28 cellular contexts compared by ENCODE assay signal in genomic region chr2:118479020-118479419, GRCh38.
A peak's percentile ranks its signal among the peaks of the same experiment; 100 is the strongest.
DNase-seq lines count a peak whose midpoint lies in the region; ATAC-seq, FAIRE-seq and TF ChIP-seq lines count a peak whose summit lies in the region.
"Had no signal": no experiment of that assay in that cellular context is flagged by ENCODE, and none has a peak within 500 bp of the region (broad histone marks: within the 10 kb centered on the region; RNA-seq: fewer than 3 reads in every experiment).

No MANE protein-coding gene starts in this region.

- BruUV-seq in mammary epithelial cell (replicated peaks; lab: Mats Ljungman, UMichigan) = no TSS peak

- H3K27me3 Mint-ChIP-seq in endodermal cell (ENCODE audit: insufficient read depth) = peaks cover 82% of the 10 kb centered on the region
- peaks cover 3 to 25% of the 10 kb centered on the region in 2 donors for H3K27me3 Mint-ChIP-seq in stimulated activated naive B cell treated with anti-CD40 and anti-IgM and Interleukin-4, amounts not matched to agents 10 μg/mL and 1 μg/mL and 100 μg/mL, for 72 hours
- H3K27me3 Mint-ChIP-seq: CD8-positive, alpha-beta memory T cell had no signal

- H3K4me1 ChIP-seq in mammary epithelial cell (ENCODE audit: insufficient read depth, low read length) (peaks cover 13% of the 10 kb centered on the region), breast epithelium (no peaks in the 10 kb centered on the region), endodermal cell (ENCODE audit: control insufficient read depth, insufficient read depth, low read length) (peaks cover 8% of the 10 kb centered on the region)
- H3K4me1 ChIP-seq: A549; BLaER1 treated with 17β-estradiol and CSF1 and Interleukin-3, amounts not matched to agents 10 nM and 100 nM had no signal

- no peaks in the 10 kb centered on the region for H3K9me3 Mint-ChIP-seq in endodermal cell
- H3K9me3 Mint-ChIP-seq in stimulated activated naive B cell treated with anti-CD40 and anti-IgM and Interleukin-4, amounts not matched to agents 10 μg/mL and 1 μg/mL and 100 μg/mL, for 72 hours = no peaks in the 10 kb centered on the region
- H3K9me3 Mint-ChIP-seq: CD4-positive, alpha-beta T cell; CD8-positive, alpha-beta memory T cell had no signal

- H3K79me2 ChIP-seq in mammary epithelial cell (ENCODE audit: insufficient read depth, low read length) = no peaks in the 10 kb centered on the region

- H3K4me3 Mint-ChIP-seq in endodermal cell = no peak overlapping the region
- no peak overlapping the region for H3K4me3 Mint-ChIP-seq in stimulated activated naive B cell treated with anti-CD40 and anti-IgM and Interleukin-4, amounts not matched to agents 10 μg/mL and 1 μg/mL and 100 μg/mL, for 72 hours
- H3K4me3 Mint-ChIP-seq: B cell; CD4-positive, alpha-beta T cell; CD8-positive, alpha-beta memory T cell had no signal

- H3K27me3 ChIP-seq in mammary epithelial cell (ENCODE audit: insufficient read depth, low read length) (no peaks in the 10 kb centered on the region), breast epithelium (peaks cover 0 to 5% of the 10 kb centered on the region in 2 donors), bronchial epithelial cell (ENCODE audit: control insufficient read depth, insufficient read depth, low read length) (no peaks in the 10 kb centered on the region), endodermal cell (ENCODE audit: control insufficient read depth, insufficient read depth, low read length, poor library complexity, severe bottlenecking) (peaks cover 89% of the 10 kb centered on the region)
- H3K27me3 ChIP-seq: BLaER1 treated with 17β-estradiol and CSF1 and Interleukin-3, amounts not matched to agents 10 nM and 100 nM had no signal

- H4K20me1 ChIP-seq in mammary epithelial cell (ENCODE audit: insufficient read depth, low read length) = no peaks in the 10 kb centered on the region
- H4K20me1 ChIP-seq: BLaER1 treated with 17β-estradiol and CSF1 and Interleukin-3, amounts not matched to agents 10 nM and 100 nM had no signal

- no peaks in the 10 kb centered on the region for H3K9me3 ChIP-seq in mammary epithelial cell (replicated peaks; ENCODE audit: insufficient read depth, low read length)
- no peaks in the 10 kb centered on the region for H3K9me3 ChIP-seq in breast epithelium
- H3K9me3 ChIP-seq in endodermal cell (ENCODE audit: control insufficient read depth, low read length) = no peaks in the 10 kb centered on the region
- H3K9me3 ChIP-seq: A549; BLaER1 treated with 17β-estradiol and CSF1 and Interleukin-3, amounts not matched to agents 10 nM and 100 nM had no signal

- DNase-seq in mammary epithelial cell (no peak), breast epithelium (ENCODE audit: low spot score in 2 of 2) (no peak), bronchial epithelial cell (ENCODE audit: low read depth) (peak; percentile 29), endodermal cell (peak; percentile 24), epithelial cell of prostate (ENCODE audit: low read depth, low spot score) (peak; percentile 20), NCI-H446 treated with DMSO at 0.1 percent for 48 hours (lab: John Stamatoyannopoulos, UW) (no peak)
- no peak for DNase-seq in stimulated activated naive B cell treated with anti-CD40 and anti-IgM and Interleukin-4, amounts not matched to agents 10 μg/mL and 1 μg/mL and 100 μg/mL, for 72 hours
- DNase-seq: AML-193; CD4-positive, alpha-beta T cell; CD8-positive, alpha-beta memory T cell; COR-L47; DMS 273 treated with DMSO at 0.1 percent for 48 hours; DMS153; DMS53; DMS79; DND-41; EL; GDM1 had no signal

- H3K9ac ChIP-seq in mammary epithelial cell (ENCODE audit: insufficient read depth, low read length) (no peak overlapping the region), endodermal cell (ENCODE audit: extremely low read depth, low read length, poor library complexity, severe bottlenecking) (no peak overlapping the region)
- H3K9ac ChIP-seq: BLaER1 treated with 17β-estradiol and CSF1 and Interleukin-3, amounts not matched to agents 10 nM and 100 nM had no signal

- intact Hi-C loops in mammary epithelial cell (cut with micrococcal nuclease) (no loop called here), breast epithelium (cut with DNase I; ENCODE audit: low total_unique reads) (no loop called here)

- no peak overlapping the region for H3K27ac Mint-ChIP-seq in endodermal cell
- H3K27ac Mint-ChIP-seq in stimulated activated naive B cell treated with anti-CD40 and anti-IgM and Interleukin-4, amounts not matched to agents 10 μg/mL and 1 μg/mL and 100 μg/mL, for 72 hours = no peak overlapping the region
- H3K27ac Mint-ChIP-seq: B cell; CD4-positive, alpha-beta T cell; CD8-positive, alpha-beta memory T cell had no signal

- TF ChIP-seq POLR2A in breast epithelium (IDR thresholded peaks at IDR 0.05) = no peak

- H3K4me2 ChIP-seq in mammary epithelial cell (ENCODE audit: insufficient read depth, low read depth, low read length) = peak overlapping the region; percentile 54
- H3K4me2 ChIP-seq: A549; BLaER1 treated with 17β-estradiol and CSF1 and Interleukin-3, amounts not matched to agents 10 nM and 100 nM had no signal

- WGBS in mammary epithelial cell (ENCODE audit: low coverage, missing lambda C conversion rate) = 22% methylated on average over 5 of the region's 5 CpGs
- WGBS in endodermal cell (ENCODE audit: insufficient coverage in 1 of 2, insufficient read length in 1 of 2), 2 experiments = 89 to 91% methylated on average over 5 of the region's 5 CpGs

- peak overlapping the region; percentile 73 for H2AFZ ChIP-seq in mammary epithelial cell (ENCODE audit: low read depth, low read length)

- CTCF ChIA-PET in mammary epithelial cell (lab: Charles Lee; ENCODE audit: low non-redundant PET) = no interaction called here

- H3K36me3 ChIP-seq in mammary epithelial cell (ENCODE audit: insufficient read depth, low read length) (no peaks in the 10 kb centered on the region), breast epithelium (no peaks in the 10 kb centered on the region), bronchial epithelial cell (ENCODE audit: control insufficient read depth, insufficient read depth, low read length) (no peaks in the 10 kb centered on the region), endodermal cell (ENCODE audit: control insufficient read depth, insufficient read depth, low read length) (no peaks in the 10 kb centered on the region)
- H3K36me3 ChIP-seq: BLaER1 treated with 17β-estradiol and CSF1 and Interleukin-3, amounts not matched to agents 10 nM and 100 nM had no signal

- peaks cover 24% of the 10 kb centered on the region for H3K4me1 Mint-ChIP-seq in endodermal cell
- no peaks in the 10 kb centered on the region for H3K4me1 Mint-ChIP-seq in stimulated activated naive B cell treated with anti-CD40 and anti-IgM and Interleukin-4, amounts not matched to agents 10 μg/mL and 1 μg/mL and 100 μg/mL, for 72 hours
- H3K4me1 Mint-ChIP-seq: B cell; CD8-positive, alpha-beta memory T cell had no signal

- no peak overlapping the region for H3K4me3 ChIP-seq in mammary epithelial cell (replicated peaks in 1 of 3; ENCODE audit: insufficient read depth in 1 of 3, low read depth in 2 of 3, low read length in 3 of 3)
- no peak overlapping the region for H3K4me3 ChIP-seq in breast epithelium
- H3K4me3 ChIP-seq in bronchial epithelial cell (ENCODE audit: low read depth, low read length) = no peak overlapping the region
- no peak overlapping the region for H3K4me3 ChIP-seq in endodermal cell (ENCODE audit: low read length)
- H3K4me3 ChIP-seq: A549; BLaER1 treated with 17β-estradiol and CSF1 and Interleukin-3, amounts not matched to agents 10 nM and 100 nM; GM12878 had no signal

- FAIRE-seq in bronchial epithelial cell (lab: Jason Lieb, UNC) = no peak
- FAIRE-seq: A549, GM12878, GM12892, GM18507, GM19239 had no signal

- no peak for TF ChIP-seq CTCF in mammary epithelial cell (conservative IDR thresholded peaks at IDR 0.05 in 1 of 2, IDR thresholded peaks at IDR 0.05 in 1 of 2; ENCODE audit: extremely low read depth in 1 of 2, insufficient read depth in 1 of 2, low read depth in 1 of 2, low read length in 2 of 2)
- no peak for TF ChIP-seq CTCF in breast epithelium (IDR thresholded peaks at IDR 0.05)
- TF ChIP-seq CTCF in bronchial epithelial cell (IDR thresholded peaks at IDR 0.05; ENCODE audit: insufficient read depth, low read length, severe bottlenecking) = no peak
- TF ChIP-seq CTCF in endodermal cell (conservative IDR thresholded peaks at IDR 0.05) = no peak

- dilution Hi-C loops in mammary epithelial cell (cut with HindIII; ENCODE audit: low sequenced_read_pairs) = no loop called here

- in situ Hi-C loops in mammary epithelial cell (cut with MboI; ENCODE audit: low sequenced_read_pairs in 2 of 2) = no loop called here

- ATAC-seq in stimulated activated naive B cell treated with anti-CD40 and anti-IgM and Interleukin-4, amounts not matched to agents 10 μg/mL and 1 μg/mL and 100 μg/mL, for 72 hours (replicated peaks) = no peak
- no peak for ATAC-seq in HG02840 (IDR thresholded peaks at IDR 0.05; ENCODE audit: low FRiP score, unreplicated experiment)
- ATAC-seq: A549, GM12878 had no signal

- H3K36me3 Mint-ChIP-seq in endodermal cell (ENCODE audit: low read depth) = no peaks in the 10 kb centered on the region
- H3K36me3 Mint-ChIP-seq in stimulated activated naive B cell treated with anti-CD40 and anti-IgM and Interleukin-4, amounts not matched to agents 10 μg/mL and 1 μg/mL and 100 μg/mL, for 72 hours = no peaks in the 10 kb centered on the region
- H3K36me3 Mint-ChIP-seq: CD8-positive, alpha-beta memory T cell had no signal

- H3K27ac ChIP-seq in mammary epithelial cell (ENCODE audit: insufficient read depth, low read depth, low read length) (no peak overlapping the region), breast epithelium (no peak overlapping the region), endodermal cell (ENCODE audit: low read depth, low read length) (no peak overlapping the region), epithelial cell of prostate (no peak overlapping the region)
- H3K27ac ChIP-seq: 22Rv1; A549; BLaER1 treated with 17β-estradiol and CSF1 and Interleukin-3, amounts not matched to agents 10 nM and 100 nM; C4-2B had no signal

Comparison
In these comparisons a context has a peak if more than half of its experiments do, and no peak if none do; other contexts are left out.
1. DNase-seq: peak in bronchial epithelial cell (single experiment), endodermal cell (single experiment) and epithelial cell of prostate (single experiment); none in mammary epithelial cell (single experiment), breast epithelium (0 of 2), stimulated activated naive B cell treated with anti-CD40 and anti-IgM and Interleukin-4, amounts not matched to agents 10 μg/mL and 1 μg/mL and 100 μg/mL, for 72 hours (single experiment) and NCI-H446 treated with DMSO at 0.1 percent for 48 hours (single experiment).